ENCODE assay signal across 10 cellular contexts in the genomic region with DNA sequence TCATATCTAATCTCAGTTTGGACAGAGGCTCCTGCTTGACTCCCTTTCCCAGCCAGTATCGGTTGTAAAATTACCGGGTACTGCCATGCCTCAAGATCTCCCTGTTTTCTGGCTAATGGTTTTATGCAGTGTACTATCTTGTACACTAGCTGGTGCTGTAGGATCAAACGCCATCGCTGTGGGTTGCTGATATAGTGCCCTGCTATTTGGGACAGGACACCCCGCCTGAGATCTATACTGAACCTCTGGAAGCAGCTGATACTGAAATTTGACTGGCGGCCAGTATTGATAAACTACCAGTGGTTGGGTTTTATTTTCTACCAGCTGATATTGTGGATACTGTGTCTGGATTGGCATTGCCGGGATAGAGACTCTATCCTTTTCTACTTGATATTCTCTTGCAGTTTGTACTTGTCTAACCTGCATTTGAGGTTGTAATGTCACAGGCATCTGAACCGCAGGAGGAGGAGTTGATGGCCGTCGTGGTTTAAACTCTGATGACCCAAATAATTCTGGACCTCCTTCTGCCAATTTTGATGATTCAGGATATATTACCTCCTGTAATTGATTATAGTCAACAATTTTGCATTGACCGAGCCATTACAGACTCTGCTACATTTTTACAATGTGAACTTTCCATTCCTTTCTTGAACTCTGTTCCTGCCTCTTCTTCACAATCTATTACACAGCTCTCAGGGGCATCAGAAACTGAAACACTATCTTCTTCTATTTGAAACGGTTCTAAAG.
DNase-seq lines count a peak whose midpoint lies in the region; ATAC-seq and TF ChIP-seq lines count a peak whose summit lies in the region.
"Had no signal": no experiment of that assay in that cellular context is flagged by ENCODE, and none has a peak within 500 bp of the region (broad histone marks: within the 10 kb centered on the region; RNA-seq: fewer than 3 reads in every experiment).

No MANE protein-coding gene starts in this region.

- CTCF ChIA-PET in activated CD8-positive, alpha-beta T cell treated with anti-CD3 and anti-CD28 coated beads, Interleukin-2, amount 10 ng/mL, durations not matched to agents 7 days and 5 days (lab: Charles Lee), result no interaction called here

- H3K9me3 Mint-ChIP-seq in activated CD8-positive, alpha-beta T cell treated with anti-CD3 and anti-CD28 coated beads, Interleukin-2, amount 10 ng/mL, durations not matched to agents 7 days and 5 days (ENCODE audit: insufficient read depth), result peaks cover 7% of the 10 kb centered on the region

- no peak overlapping the region for H3K4me3 Mint-ChIP-seq in activated CD8-positive, alpha-beta T cell treated with anti-CD3 and anti-CD28 coated beads, Interleukin-2, amount 10 ng/mL, durations not matched to agents 7 days and 5 days
- H3K4me3 Mint-ChIP-seq: activated T-cell treated with anti-CD3 and anti-CD28 coated beads, Interleukin-2, amount 50 U/mL, for 72 hours; naive B cell had no signal

- H3K4me2 ChIP-seq in DND-41 (ENCODE audit: insufficient read depth, low read length), result no peak overlapping the region

- no peak overlapping the region for H3K27ac Mint-ChIP-seq in activated CD8-positive, alpha-beta T cell treated with anti-CD3 and anti-CD28 coated beads, Interleukin-2, amount 10 ng/mL, durations not matched to agents 7 days and 5 days
- H3K27ac Mint-ChIP-seq: activated T-cell treated with anti-CD3 and anti-CD28 coated beads, Interleukin-2, amount 50 U/mL, for 72 hours; naive B cell had no signal

- H4K20me1 ChIP-seq in DND-41 (ENCODE audit: insufficient read depth, low read length), result no peaks in the 10 kb centered on the region

- H3K79me2 ChIP-seq in DND-41 (ENCODE audit: insufficient read depth, low read length), result no peaks in the 10 kb centered on the region

- H3K9me3 ChIP-seq in DND-41 (ENCODE audit: insufficient read depth, low read length, severe bottlenecking), result no peaks in the 10 kb centered on the region
- no peaks in the 10 kb centered on the region for H3K9me3 ChIP-seq in lower lobe of right lung

- TF ChIP-seq CTCF in DND-41 (IDR thresholded peaks at IDR 0.05; ENCODE audit: borderline replicate concordance, extremely low read depth, low read length, poor library complexity, severe bottlenecking) (peak; percentile 55), astrocyte of the spinal cord (IDR thresholded peaks at IDR 0.05; ENCODE audit: low read depth, low read length) (peak; percentile 78), lower lobe of right lung (IDR thresholded peaks at IDR 0.05) (peak; percentile 42)

- H3K27ac ChIP-seq in DND-41 (ENCODE audit: low read length), result no peak overlapping the region
- H3K27ac ChIP-seq in lower lobe of right lung, result no peak overlapping the region

- intact Hi-C loops in lower lobe of right lung (cut with DNase I), result no loop called here

- DNase-seq in DND-41 (no peak), Kasumi-1 (lab: John Stamatoyannopoulos, UW) (peak; percentile 72 to 86), astrocyte of the spinal cord (ENCODE audit: low read depth, low spot score) (peak; percentile 30), lower lobe of right lung (no peak)
- no peak for DNase-seq in activated CD8-positive, alpha-beta T cell treated with anti-CD3 and anti-CD28 coated beads, Interleukin-2, amount 10 ng/mL, durations not matched to agents 7 days and 5 days
- DNase-seq in activated CD4-positive, alpha-beta T cell treated with anti-CD3 and anti-CD28 coated beads, Interleukin-2, amount 50 U/mL, for 4 hours, result no peak
- DNase-seq: activated T-cell treated with anti-CD3 and anti-CD28 coated beads, Interleukin-2, amount 50 U/mL, for 72 hours; naive B cell had no signal

- no peaks in the 10 kb centered on the region for H3K36me3 Mint-ChIP-seq in activated CD8-positive, alpha-beta T cell treated with anti-CD3 and anti-CD28 coated beads, Interleukin-2, amount 10 ng/mL, durations not matched to agents 7 days and 5 days (ENCODE audit: low read depth)

- H3K4me3 ChIP-seq in DND-41 (ENCODE audit: low read depth in 1 of 2, low read length in 2 of 2) (no peak overlapping the region), astrocyte of the spinal cord (ENCODE audit: low read depth, low read length) (no peak overlapping the region), lower lobe of right lung (no peak overlapping the region)

- H3K27me3 Mint-ChIP-seq in activated CD8-positive, alpha-beta T cell treated with anti-CD3 and anti-CD28 coated beads, Interleukin-2, amount 10 ng/mL, durations not matched to agents 7 days and 5 days (ENCODE audit: low read depth), result peaks cover 15% of the 10 kb centered on the region

- no peak overlapping the region for H2AFZ ChIP-seq in DND-41 (ENCODE audit: low read depth, low read length)

- ATAC-seq in DND-41 (ENCODE audit: insufficient read depth, low read depth) (peak; percentile 70), lower lobe of right lung (peak in 1 of 2 donors; percentile 74), GM21825 (IDR thresholded peaks at IDR 0.05; ENCODE audit: unreplicated experiment) (no peak), GM18870 (IDR thresholded peaks at IDR 0.05; ENCODE audit: unreplicated experiment) (no peak)
- ATAC-seq in activated CD8-positive, alpha-beta T cell treated with anti-CD3 and anti-CD28 coated beads, Interleukin-2, amount 10 ng/mL, durations not matched to agents 7 days and 5 days, result no peak

- peaks cover 12% of the 10 kb centered on the region for H3K4me1 Mint-ChIP-seq in activated CD8-positive, alpha-beta T cell treated with anti-CD3 and anti-CD28 coated beads, Interleukin-2, amount 10 ng/mL, durations not matched to agents 7 days and 5 days (ENCODE audit: low read depth)

- no peaks in the 10 kb centered on the region for H3K4me1 ChIP-seq in DND-41 (ENCODE audit: insufficient read depth, low read length)
- peaks cover 7% of the 10 kb centered on the region for H3K4me1 ChIP-seq in lower lobe of right lung

- H3K36me3 ChIP-seq in DND-41 (ENCODE audit: insufficient read depth, low read length) (no peaks in the 10 kb centered on the region), lower lobe of right lung (no peaks in the 10 kb centered on the region)

- no peak overlapping the region for H3K9ac ChIP-seq in DND-41 (ENCODE audit: low read depth, low read length)

- in situ Hi-C loops in astrocyte of the spinal cord (cut with HindIII; ENCODE audit: low sequenced_read_pairs), result no loop called here

- POLR2A ChIA-PET in activated CD8-positive, alpha-beta T cell treated with anti-CD3 and anti-CD28 coated beads, Interleukin-2, amount 10 ng/mL, durations not matched to agents 7 days and 5 days (lab: Charles Lee), result no interaction called here

- H3K27me3 ChIP-seq in DND-41 (ENCODE audit: insufficient read depth, low read length, poor library complexity), result peaks cover 8% of the 10 kb centered on the region
- H3K27me3 ChIP-seq in lower lobe of right lung (ENCODE audit: low read depth), result no peaks in the 10 kb centered on the region

Comparison
In these comparisons a context has a peak if more than half of its experiments do, and no peak if none do; other contexts are left out.
1. DNase-seq: peak in Kasumi-1 (2 of 2) and astrocyte of the spinal cord (single experiment); none in DND-41 (single experiment), lower lobe of right lung (single experiment), activated CD8-positive, alpha-beta T cell treated with anti-CD3 and anti-CD28 coated beads, Interleukin-2, amount 10 ng/mL, durations not matched to agents 7 days and 5 days (single experiment) and activated CD4-positive, alpha-beta T cell treated with anti-CD3 and anti-CD28 coated beads, Interleukin-2, amount 50 U/mL, for 4 hours (0 of 2).
2. Peak in every context shown above with its lines, with median percentiles within 50 percentile points of each other: CTCF ChIP-seq.